In the genomic region with DNA sequence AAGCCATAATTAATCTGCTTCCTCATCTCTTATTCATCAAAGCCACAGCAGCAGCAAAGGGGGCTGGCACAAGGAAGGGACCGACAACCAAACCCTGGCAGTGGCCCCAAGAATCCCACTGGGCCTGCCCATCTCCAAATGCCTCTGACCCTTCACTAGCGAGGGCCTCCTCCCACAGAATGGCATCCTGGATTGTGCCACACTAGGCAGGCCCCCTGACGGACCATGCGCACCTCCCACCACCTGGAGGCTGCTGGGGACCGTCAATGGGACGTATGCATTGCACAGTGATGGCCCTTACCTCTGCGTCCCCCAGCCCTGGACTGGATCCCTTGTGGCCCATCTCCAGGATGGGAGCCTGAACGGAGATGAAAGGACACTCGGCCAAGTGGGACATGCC, we compare ENCODE assay signal across 28 cellular contexts. TPM values are rescaled to one million over a fixed set of nuclear protein-coding genes. Genes with fewer than 3 reads are reported as not detected.
"Had no signal": no experiment of that assay in that cellular context is flagged by ENCODE, and none has a peak within 500 bp of the region (broad histone marks: within the 10 kb centered on the region; RNA-seq: fewer than 3 reads in every experiment).

No MANE protein-coding gene starts in this region.

- H3K9me3 Mint-ChIP-seq: activated B cell treated with CpG ODN at 0.5 μM for 24 hours; activated CD4-positive, alpha-beta T cell treated with anti-CD3 and anti-CD28 coated beads, Interleukin-2, amount 10 ng/mL, durations not matched to agents 24 days and 14 days; activated naive CD4-positive, alpha-beta T cell treated with anti-CD3 and anti-CD28 coated beads for 36 hours; activated T-cell treated with anti-CD3 and anti-CD28 coated beads, Interleukin-2, amount 50 U/mL, for 4 hours; activated T-helper 17 cell treated with anti-CD3 and anti-CD28 coated beads, Interleukin-2, amount 50 U/mL, for 72 hours had no signal

- H3K4me1 Mint-ChIP-seq: activated T-helper 17 cell treated with anti-CD3 and anti-CD28 coated beads, Interleukin-2, amount 50 U/mL, for 72 hours had no signal

- H3K4me3 Mint-ChIP-seq: activated B cell treated with CpG ODN at 0.5 μM for 24 hours; activated CD4-positive, alpha-beta T cell treated with anti-CD3 and anti-CD28 coated beads, Interleukin-2, amount 10 ng/mL, durations not matched to agents 24 days and 14 days; activated naive CD4-positive, alpha-beta T cell treated with anti-CD3 and anti-CD28 coated beads for 36 hours; activated naive CD8-positive, alpha-beta T cell; activated T-cell treated with anti-CD3 and anti-CD28 coated beads, Interleukin-2, amount 50 U/mL, for 4 hours; activated T-helper 17 cell treated with anti-CD3 and anti-CD28 coated beads, Interleukin-2, amount 50 U/mL, for 72 hours had no signal

- H3K36me3 ChIP-seq: breast epithelium had no signal

- H3K4me3 ChIP-seq: breast epithelium, SK-N-MC had no signal

- H3K36me3 Mint-ChIP-seq: activated naive CD8-positive, alpha-beta T cell had no signal

- H3K27me3 ChIP-seq: breast epithelium had no signal

- H3K27ac Mint-ChIP-seq: activated B cell treated with CpG ODN at 0.5 μM for 24 hours; activated CD4-positive, alpha-beta T cell treated with anti-CD3 and anti-CD28 coated beads, Interleukin-2, amount 10 ng/mL, durations not matched to agents 24 days and 14 days; activated naive CD4-positive, alpha-beta T cell treated with anti-CD3 and anti-CD28 coated beads for 36 hours; activated naive CD8-positive, alpha-beta T cell; activated T-helper 17 cell treated with anti-CD3 and anti-CD28 coated beads, Interleukin-2, amount 50 U/mL, for 72 hours had no signal

- H3K27ac ChIP-seq: breast epithelium, SK-N-MC had no signal

- ATAC-seq: activated T-cell treated with anti-CD3 and anti-CD28 coated beads, Interleukin-2, amount 50 U/mL, for 4 hours; activated T-helper 17 cell treated with anti-CD3 and anti-CD28 coated beads, Interleukin-2, amount 50 U/mL, for 72 hours; Right ventricle myocardium inferior had no signal

- H3K27me3 Mint-ChIP-seq: activated CD4-positive, alpha-beta T cell treated with anti-CD3 and anti-CD28 coated beads, Interleukin-2, amount 10 ng/mL, durations not matched to agents 24 days and 14 days; activated naive CD8-positive, alpha-beta T cell; activated T-helper 17 cell treated with anti-CD3 and anti-CD28 coated beads, Interleukin-2, amount 50 U/mL, for 72 hours had no signal

- H3K9me3 ChIP-seq: breast epithelium had no signal

- DNase-seq: activated B cell treated with CpG ODN at 0.5 μM for 24 hours; activated CD4-positive, alpha-beta T cell treated with anti-CD3 and anti-CD28 coated beads for 1 hour; activated CD4-positive, alpha-beta T cell treated with anti-CD3 and anti-CD28 coated beads, Interleukin-2, amount 10 ng/mL, durations not matched to agents 24 days and 14 days; activated CD4-positive, alpha-beta T cell treated with anti-CD3 and anti-CD28 coated beads, Interleukin-2, amount 50 U/mL, for 48 hours; activated gamma-delta T cell; activated naive CD4-positive, alpha-beta T cell treated with anti-CD3 and anti-CD28 coated beads for 36 hours; activated T-cell treated with anti-CD3 and anti-CD28 coated beads, Interleukin-2, amount 50 U/mL, for 4 hours; central memory CD4-positive, alpha-beta T cell; KG1; MV-4-11; NCI-H1092 treated with DMSO at 0.1 percent for 48 hours; NCI-H1417 treated with DMSO at 0.1 percent for 48 hours; NCI-H1694; NCI-H2029; NCI-H2107; NCI-H2171 treated with DMSO at 0.1 percent for 48 hours; NCI-H345; NCI-H510A; NCI-H526 treated with DMSO at 0.1 percent for 48 hours; NCI-H82; RPMI8226; SW 1271 had no signal

RNA-seq across cellular contexts. Expression of a gene that starts 4.1 kb away (rescaled TPM):
- total RNA-seq: activated B cell treated with CpG ODN at 0.5 μM for 24 hours, OCI-LY7 had no signal
